ENCODE assay signal across 19 cellular contexts in the genomic region with DNA sequence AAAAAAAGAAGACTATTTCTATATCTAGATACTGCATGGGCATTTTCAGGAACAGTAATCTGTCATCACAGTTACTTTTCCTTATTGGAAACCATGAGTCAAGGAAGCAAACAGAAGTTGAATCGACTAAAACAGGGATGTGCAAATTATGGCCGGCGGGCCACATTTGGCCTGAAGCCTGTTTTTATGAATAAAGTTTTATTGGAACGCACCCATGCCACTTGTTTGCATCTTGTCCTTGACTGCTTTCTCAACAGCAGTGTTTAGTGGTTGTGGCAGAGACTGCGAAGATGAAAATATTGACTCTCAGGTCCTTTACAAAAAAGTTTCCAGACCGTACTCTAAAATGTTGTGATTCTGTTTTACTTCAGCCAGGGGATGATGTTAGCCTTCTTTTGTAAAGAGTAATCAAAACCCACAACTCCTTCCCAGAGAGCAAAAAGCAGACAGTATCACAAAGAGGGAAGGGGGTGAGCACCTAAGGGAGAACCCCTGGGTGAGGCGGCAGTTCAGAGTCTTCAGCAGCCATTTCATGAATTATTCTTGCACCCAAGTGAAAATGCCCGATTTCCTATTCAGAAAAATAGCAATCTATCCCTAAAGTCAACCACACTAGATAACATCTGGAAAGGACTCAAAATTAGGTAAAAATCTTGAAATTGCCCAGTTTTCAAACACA.
A peak's percentile ranks its signal among the peaks of the same experiment; 100 is the strongest.
DNase-seq lines count a peak whose midpoint lies in the region; ATAC-seq, FAIRE-seq and TF ChIP-seq lines count a peak whose summit lies in the region.
"Had no signal": no experiment of that assay in that cellular context is flagged by ENCODE, and none has a peak within 500 bp of the region (broad histone marks: within the 10 kb centered on the region; RNA-seq: fewer than 3 reads in every experiment).

No MANE protein-coding gene starts in this region.

- H3K27me3 ChIP-seq in HepG2 (ENCODE audit: control insufficient read depth in 1 of 2, insufficient read depth in 2 of 2, low read length in 2 of 2) (peaks cover 3 to 71% of the 10 kb centered on the region in 2 experiments; a peak in 4 of 5 replicates), right lobe of liver (no peaks in the 10 kb centered on the region), endothelial cell of umbilical vein (ENCODE audit: control insufficient read depth in 2 of 2, insufficient read depth in 2 of 2, low read length in 2 of 2) (no peaks in the 10 kb centered on the region), H7 (ENCODE audit: control insufficient read depth, insufficient read depth, low read length) (no peaks in the 10 kb centered on the region)
- H3K27me3 ChIP-seq: SJCRH30 had no signal

- H3K27ac ChIP-seq in HepG2 (ENCODE audit: extremely low read length, insufficient read depth, low read length) = no peak overlapping the region
- no peak overlapping the region for H3K27ac ChIP-seq in right lobe of liver
- H3K27ac ChIP-seq in endothelial cell of umbilical vein (ENCODE audit: insufficient read depth, low read depth, low read length) = no peak overlapping the region
- H3K27ac ChIP-seq: PC-9, SJCRH30 had no signal

- TF ChIP-seq POLR2A in HepG2 (IDR thresholded peaks at IDR 0.05; ENCODE audit: insufficient read depth in 1 of 2, low read depth in 2 of 2, low read length in 2 of 2) (no peak), right lobe of liver (IDR thresholded peaks at IDR 0.05) (no peak), endothelial cell of umbilical vein (IDR thresholded peaks at IDR 0.05; ENCODE audit: low read depth, low read length) (no peak)

- ATAC-seq in HepG2 = no peak
- ATAC-seq in right lobe of liver = no peak
- ATAC-seq in sciatic nerve = peak; percentile 4
- ATAC-seq in GM21447 (IDR thresholded peaks at IDR 0.05; ENCODE audit: unreplicated experiment) = no peak
- ATAC-seq in HG03175 (IDR thresholded peaks at IDR 0.05; ENCODE audit: unreplicated experiment) = no peak
- ATAC-seq: Right ventricle myocardium inferior had no signal

- intact Hi-C loops in HepG2 (cut with micrococcal nuclease; ENCODE audit: unreplicated experiment) (no loop called here), right lobe of liver (cut with DNase I) (no loop called here), endothelial cell of umbilical vein (cut with micrococcal nuclease) (no loop called here), sciatic nerve (cut with DNase I) (no loop called here)

- TF ChIP-seq CTCF in HepG2 (CRISPR knock-in tag; IDR thresholded peaks at IDR 0.05) = no peak
- no peak for TF ChIP-seq CTCF in right lobe of liver (IDR thresholded peaks at IDR 0.05)
- no peak for TF ChIP-seq CTCF in endothelial cell of umbilical vein (IDR thresholded peaks at IDR 0.05; ENCODE audit: extremely low read depth in 1 of 2, insufficient read depth in 1 of 2, low read depth in 1 of 2, low read length in 2 of 2)

- CTCF ChIA-PET in HepG2 (lab: Yijun Ruan, JAX; ENCODE audit: low intra/inter-chr PET ratio, low total read pairs) (no interaction called here), endothelial cell of umbilical vein (lab: Charles Lee) (interaction anchor here (1.1 kb wide), 1 partner anchor 13 kb away, joined by 3 read pairs; no protein-coding TSS in a partner anchor)

- DNase-seq in HepG2 (ENCODE audit: low spot score) (no peak), right lobe of liver (no peak), endothelial cell of umbilical vein (ENCODE audit: low read depth, low spot score) (no peak), sciatic nerve (ENCODE audit: low spot score) (no peak), H7 (no peak)
- DNase-seq: Calu3, DMS79 treated with DMSO at 0.1 percent for 48 hours, GF-D8, NCI-H1092, NCI-H1417 treated with DMSO at 0.1 percent for 48 hours, NCI-H1694 treated with DMSO at 0.1 percent for 48 hours, NCI-H2081, NCI-H2227 treated with DMSO at 0.1 percent for 48 hours, NCI-H526 treated with DMSO at 0.1 percent for 48 hours, PC-9, SJCRH30 had no signal

- H3K4me2 ChIP-seq in HepG2 (ENCODE audit: low read depth, low read length) (no peak overlapping the region), endothelial cell of umbilical vein (ENCODE audit: insufficient read depth, low read length) (no peak overlapping the region)
- H3K4me2 ChIP-seq: PC-9 had no signal

- TF ChIP-seq EP300 in HepG2 (IDR thresholded peaks at IDR 0.05; ENCODE audit: low read depth in 2 of 2, low read length in 2 of 2) = no peak
- no peak for TF ChIP-seq EP300 in HepG2 (CRISPR knock-in tag; IDR thresholded peaks at IDR 0.05; ENCODE audit: borderline replicate concordance)

- WGBS in HepG2 (ENCODE audit: low lambda C conversion rate) = 52% methylated on average over 8 of the region's 8 CpGs
- WGBS in right lobe of liver (ENCODE audit: insufficient coverage, low coverage, low lambda C conversion rate, missing lambda C conversion rate) = 65% methylated on average over 8 of the region's 8 CpGs

- peaks cover 21% of the 10 kb centered on the region for H3K4me1 ChIP-seq in HepG2 (ENCODE audit: insufficient read depth, low read length)
- H3K4me1 ChIP-seq in right lobe of liver = no peaks in the 10 kb centered on the region
- H3K4me1 ChIP-seq in endothelial cell of umbilical vein (ENCODE audit: control insufficient read depth, extremely low read depth, insufficient read depth, low read length) = peaks cover 4% of the 10 kb centered on the region

- H4K20me1 ChIP-seq in HepG2 (ENCODE audit: insufficient read depth, low read length) (no peaks in the 10 kb centered on the region), endothelial cell of umbilical vein (replicated peaks; ENCODE audit: control insufficient read depth, extremely low read depth, insufficient read depth, low read length) (no peaks in the 10 kb centered on the region)

- in situ Hi-C loops in HepG2 (cut with HindIII; ENCODE audit: extremely low pct_ligation_motif_present, low pct_unique_long_range_greater_than_20kb) = no loop called here

- dilution Hi-C loops in endothelial cell of umbilical vein (cut with MboI; ENCODE audit: extremely low pct_ligation_motif_present, low sequenced_read_pairs) = no loop called here

- H3K79me2 ChIP-seq in HepG2 (ENCODE audit: insufficient read depth, low read length) = no peaks in the 10 kb centered on the region
- no peaks in the 10 kb centered on the region for H3K79me2 ChIP-seq in endothelial cell of umbilical vein (ENCODE audit: control insufficient read depth, insufficient read depth, low read length)

- FAIRE-seq in HepG2 (lab: Jason Lieb, UNC) = no peak
- no peak for FAIRE-seq in endothelial cell of umbilical vein (lab: Jason Lieb, UNC)

- no peak overlapping the region for H3K9ac ChIP-seq in HepG2 (ENCODE audit: insufficient read depth, low read depth, low read length)
- no peak overlapping the region for H3K9ac ChIP-seq in endothelial cell of umbilical vein (replicated peaks; ENCODE audit: extremely low read depth, insufficient read depth, low read length)

- no peaks in the 10 kb centered on the region for H3K9me3 ChIP-seq in HepG2 (ENCODE audit: low read length)
- H3K9me3 ChIP-seq in right lobe of liver = no peaks in the 10 kb centered on the region
- H3K9me3 ChIP-seq in endothelial cell of umbilical vein (replicated peaks; ENCODE audit: control insufficient read depth, insufficient read depth, low read length) = no peaks in the 10 kb centered on the region
- H3K9me3 ChIP-seq: SJCRH30 had no signal

- no peaks in the 10 kb centered on the region for H3K9me1 ChIP-seq in endothelial cell of umbilical vein (replicated peaks; ENCODE audit: control insufficient read depth, extremely low read depth, insufficient read depth, low read length)

- POLR2A ChIA-PET in HepG2 (lab: Yijun Ruan, JAX) = no interaction called here
- POLR2A ChIA-PET in endothelial cell of umbilical vein (lab: Charles Lee) = no interaction called here

- no peak overlapping the region for H2AFZ ChIP-seq in HepG2 (ENCODE audit: low read length)
- H2AFZ ChIP-seq in endothelial cell of umbilical vein (ENCODE audit: low read depth, low read length) = peak overlapping the region; percentile 86
- H2AFZ ChIP-seq: PC-9 had no signal

- H3K36me3 ChIP-seq in HepG2 (replicated peaks in 1 of 2; ENCODE audit: control insufficient read depth in 1 of 2, insufficient read depth in 2 of 2, low read length in 2 of 2) = no peaks in the 10 kb centered on the region
- no peaks in the 10 kb centered on the region for H3K36me3 ChIP-seq in right lobe of liver
- H3K36me3 ChIP-seq in endothelial cell of umbilical vein (ENCODE audit: control insufficient read depth in 2 of 2, extremely low read depth in 1 of 2, insufficient read depth in 2 of 2, low read length in 2 of 2) = no peaks in the 10 kb centered on the region
- no peaks in the 10 kb centered on the region for H3K36me3 ChIP-seq in H7 (replicated peaks; ENCODE audit: control insufficient read depth, insufficient read depth, low read length)
- H3K36me3 ChIP-seq: SJCRH30 had no signal

- TF ChIP-seq RAD21 in HepG2 (CRISPR knock-in tag; IDR thresholded peaks at IDR 0.05) = no peak

- H3K4me3 ChIP-seq in HepG2 (replicated peaks in 1 of 3; ENCODE audit: insufficient read depth in 1 of 3, low read depth in 2 of 3, low read length in 3 of 3) (no peak overlapping the region), right lobe of liver (no peak overlapping the region), endothelial cell of umbilical vein (replicated peaks in 1 of 3; ENCODE audit: insufficient read depth in 1 of 3, low read depth in 1 of 3, low read length in 3 of 3) (no peak overlapping the region), H7 (ENCODE audit: insufficient read depth, low read depth, low read length) (no peak overlapping the region)
- H3K4me3 ChIP-seq: PC-9, SJCRH30 had no signal

- BruUV-seq in HepG2 (replicated peaks; lab: Mats Ljungman, UMichigan) (no TSS peak), endothelial cell of umbilical vein (replicated peaks; lab: Mats Ljungman, UMichigan) (no TSS peak)

TF ChIP-seq in endothelial cell of umbilical vein, 7 proteins besides CTCF, POLR2A, EP300 and RAD21:
- TF ChIP-seq MYC (IDR thresholded peaks at IDR 0.05; ENCODE audit: low read depth, low read length) (no peak), JUN (IDR thresholded peaks at IDR 0.05; ENCODE audit: borderline replicate concordance, insufficient read depth, insufficient read length, low read depth) (no peak), POLR2AphosphoS5 (IDR thresholded peaks at IDR 0.05; ENCODE audit: insufficient read depth, low read depth, low read length) (no peak), FOS (IDR thresholded peaks at IDR 0.05; ENCODE audit: borderline replicate concordance, insufficient read depth, low read length) (no peak), EZH2 (IDR thresholded peaks at IDR 0.05; ENCODE audit: borderline replicate concordance, low read depth, low read length, severe bottlenecking) (no peak), GATA2 (IDR thresholded peaks at IDR 0.05; ENCODE audit: insufficient read depth, insufficient read length, low read depth, low read length) (no peak), MAX (IDR thresholded peaks at IDR 0.05; ENCODE audit: insufficient read depth, insufficient read length) (no peak)
